Comparison of ENCODE assay signal across 1 cellular context in the genomic region with DNA sequence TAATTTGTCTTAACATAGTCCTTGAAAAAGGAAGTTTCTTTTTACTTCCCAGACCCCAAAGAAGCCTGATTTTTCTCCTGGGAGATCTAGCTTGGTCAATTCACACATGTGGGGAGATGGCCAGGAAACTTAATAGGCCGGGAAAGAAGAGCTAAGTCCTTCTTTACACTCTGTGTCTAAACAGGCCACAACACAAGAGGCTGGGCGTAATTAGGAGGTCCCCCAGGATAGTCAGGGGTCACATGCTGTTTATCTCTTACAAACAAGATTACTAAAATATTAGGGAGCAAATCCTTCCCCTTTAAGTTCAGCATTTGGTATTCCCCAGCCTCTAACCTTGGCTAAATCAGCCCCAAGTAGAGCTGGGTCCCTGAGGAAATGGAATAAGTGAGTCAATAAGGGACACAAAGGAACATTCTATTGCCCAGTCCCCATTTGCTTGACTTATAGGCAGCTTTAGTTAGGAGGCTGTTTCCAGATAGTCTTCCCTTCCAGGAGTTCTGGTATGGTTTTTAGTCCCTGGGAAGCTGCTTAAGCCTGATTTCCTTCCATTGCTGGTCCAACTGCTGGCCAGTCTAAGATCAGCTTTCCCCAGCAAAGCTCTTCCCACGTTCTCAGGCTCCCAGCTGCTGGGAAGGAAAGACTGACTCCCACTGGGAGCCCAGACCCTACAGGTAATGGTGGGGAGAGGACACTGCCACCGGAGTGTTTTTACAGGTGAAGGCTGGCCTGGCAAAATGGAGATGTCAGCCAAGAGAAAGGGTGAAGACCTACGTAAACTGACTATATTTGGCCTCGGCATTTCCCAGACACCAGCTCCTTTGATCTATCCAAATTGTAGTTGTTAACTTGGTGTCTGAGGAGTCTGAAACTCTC.
TF ChIP-seq lines count a peak whose summit lies in the region.

No MANE protein-coding gene starts in this region.

TF ChIP-seq in A549, 52 proteins besides CTCF, POLR2A, EP300 and RAD21:
- TF ChIP-seq, protein P1, sequence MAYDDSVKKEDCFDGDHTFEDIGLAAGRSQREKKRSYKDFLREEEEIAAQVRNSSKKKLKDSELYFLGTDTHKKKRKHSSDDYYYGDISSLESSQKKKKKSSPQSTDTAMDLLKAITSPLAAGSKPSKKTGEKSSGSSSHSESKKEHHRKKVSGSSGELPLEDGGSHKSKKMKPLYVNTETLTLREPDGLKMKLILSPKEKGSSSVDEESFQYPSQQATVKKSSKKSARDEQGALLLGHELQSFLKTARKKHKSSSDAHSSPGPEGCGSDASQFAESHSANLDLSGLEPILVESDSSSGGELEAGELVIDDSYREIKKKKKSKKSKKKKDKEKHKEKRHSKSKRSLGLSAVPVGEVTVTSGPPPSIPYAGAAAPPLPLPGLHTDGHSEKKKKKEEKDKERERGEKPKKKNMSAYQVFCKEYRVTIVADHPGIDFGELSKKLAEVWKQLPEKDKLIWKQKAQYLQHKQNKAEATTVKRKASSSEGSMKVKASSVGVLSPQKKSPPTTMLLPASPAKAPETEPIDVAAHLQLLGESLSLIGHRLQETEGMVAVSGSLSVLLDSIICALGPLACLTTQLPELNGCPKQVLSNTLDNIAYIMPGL (CRISPR knock-in tag; IDR thresholded peaks at IDR 0.05; ENCODE audit: borderline replicate concordance) = no peak
- TF ChIP-seq, protein P2, sequence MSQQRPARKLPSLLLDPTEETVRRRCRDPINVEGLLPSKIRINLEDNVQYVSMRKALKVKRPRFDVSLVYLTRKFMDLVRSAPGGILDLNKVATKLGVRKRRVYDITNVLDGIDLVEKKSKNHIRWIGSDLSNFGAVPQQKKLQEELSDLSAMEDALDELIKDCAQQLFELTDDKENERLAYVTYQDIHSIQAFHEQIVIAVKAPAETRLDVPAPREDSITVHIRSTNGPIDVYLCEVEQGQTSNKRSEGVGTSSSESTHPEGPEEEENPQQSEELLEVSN (IDR thresholded peaks at IDR 0.05; ENCODE audit: borderline replicate concordance, low read depth) = no peak
- no peak for TF ChIP-seq RCOR1 (IDR thresholded peaks at IDR 0.05; ENCODE audit: low read depth, low read length)
- TF ChIP-seq, protein P3, sequence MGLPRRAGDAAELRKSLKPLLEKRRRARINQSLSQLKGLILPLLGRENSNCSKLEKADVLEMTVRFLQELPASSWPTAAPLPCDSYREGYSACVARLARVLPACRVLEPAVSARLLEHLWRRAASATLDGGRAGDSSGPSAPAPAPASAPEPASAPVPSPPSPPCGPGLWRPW (IDR thresholded peaks at IDR 0.05) = no peak
